12 cellular contexts compared by ENCODE assay signal in the genomic region with DNA sequence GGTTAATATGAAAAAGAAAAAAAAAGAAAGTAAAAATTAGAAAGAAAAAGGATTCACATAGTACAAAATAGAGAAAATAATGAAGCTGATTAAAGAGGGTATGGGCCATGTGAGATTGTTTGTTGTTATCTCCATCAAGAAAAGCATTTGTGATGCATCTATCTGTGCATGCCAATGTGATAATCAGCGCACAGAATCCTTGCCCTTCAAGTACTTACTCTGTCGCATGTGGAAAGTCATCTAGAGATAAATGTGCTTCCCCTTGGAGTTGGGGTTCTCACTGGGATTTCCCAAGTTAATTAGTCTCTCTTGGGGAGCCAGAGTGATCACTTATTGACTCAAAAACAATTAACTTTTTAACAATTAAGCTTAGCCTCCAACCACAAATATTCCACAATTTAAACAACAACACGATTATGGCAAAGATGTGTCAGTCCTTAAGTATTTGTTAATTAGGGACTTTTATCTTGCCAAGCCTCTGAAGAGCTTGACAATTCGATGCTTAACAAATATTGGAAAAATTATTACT. TPM values are rescaled to one million over a fixed set of nuclear protein-coding genes. Genes with fewer than 3 reads are reported as not detected.
A peak's percentile ranks its signal among the peaks of the same experiment; 100 is the strongest.
DNase-seq lines count a peak whose midpoint lies in the region; ATAC-seq and TF ChIP-seq lines count a peak whose summit lies in the region.
"Had no signal": no experiment of that assay in that cellular context is flagged by ENCODE, and none has a peak within 500 bp of the region (broad histone marks: within the 10 kb centered on the region; RNA-seq: fewer than 3 reads in every experiment).

No MANE protein-coding gene starts in this region.

- peak; percentile 40 for ATAC-seq in activated T-helper 17 cell treated with anti-CD3 and anti-CD28 coated beads, Interleukin-2, amount 50 U/mL, for 72 hours (replicated peaks)
- peak; percentile 35 to 46 for ATAC-seq in stimulated activated naive B cell treated with anti-CD40 and anti-IgM and Interleukin-4, amounts not matched to agents 10 μg/mL and 1 μg/mL and 100 μg/mL, for 72 hours (replicated peaks)
- ATAC-seq: HCT116 had no signal

- H3K4me3 ChIP-seq in AG10803 (ENCODE audit: low read length) (no peak overlapping the region), GM12865 (ENCODE audit: low read depth, low read length) (no peak overlapping the region)

- H3K36me3 Mint-ChIP-seq in activated T-helper 17 cell treated with anti-CD3 and anti-CD28 coated beads, Interleukin-2, amount 50 U/mL, for 72 hours (ENCODE audit: low read depth), result no peaks in the 10 kb centered on the region
- H3K36me3 Mint-ChIP-seq in stimulated activated naive B cell treated with anti-CD40 and anti-IgM and Interleukin-4, amounts not matched to agents 10 μg/mL and 1 μg/mL and 100 μg/mL, for 72 hours, result no peaks in the 10 kb centered on the region
- H3K36me3 Mint-ChIP-seq: CD4-positive, CD25-positive, alpha-beta regulatory T cell had no signal

- no peak overlapping the region for H3K4me3 Mint-ChIP-seq in activated T-helper 17 cell treated with anti-CD3 and anti-CD28 coated beads, Interleukin-2, amount 50 U/mL, for 72 hours
- no peak overlapping the region for H3K4me3 Mint-ChIP-seq in stimulated activated naive B cell treated with anti-CD40 and anti-IgM and Interleukin-4, amounts not matched to agents 10 μg/mL and 1 μg/mL and 100 μg/mL, for 72 hours
- H3K4me3 Mint-ChIP-seq: CD4-positive, CD25-positive, alpha-beta regulatory T cell had no signal

- DNase-seq in AG10803 (ENCODE audit: low read depth), result peak; percentile 28
- peak; percentile 11 for DNase-seq in GM12865 (ENCODE audit: low read depth)
- no peak for DNase-seq in stimulated activated naive B cell treated with anti-CD40 and anti-IgM and Interleukin-4, amounts not matched to agents 10 μg/mL and 1 μg/mL and 100 μg/mL, for 72 hours
- DNase-seq in NCI-H1694 (lab: John Stamatoyannopoulos, UW), result no peak
- DNase-seq in stimulated activated CD4-positive, alpha-beta T cell treated with anti-CD3 and anti-CD28 coated beads, Interleukin-2, amount 100 ng/mL, for 24 hours, result no peak
- DNase-seq in anterior cingulate cortex (lab: John Stamatoyannopoulos, UW), result no peak
- DNase-seq: CD4-positive, CD25-positive, alpha-beta regulatory T cell; DMS 273 treated with DMSO at 0.1 percent for 48 hours; IMR-90; KBM-7 had no signal

- TF ChIP-seq CTCF in AG10803 (conservative IDR thresholded peaks at IDR 0.05; ENCODE audit: low read length), result no peak
- TF ChIP-seq CTCF in GM12865 (IDR thresholded peaks at IDR 0.05; ENCODE audit: insufficient read depth, low read depth, low read length, missing control alignments), result no peak

- no peak overlapping the region for H3K27ac Mint-ChIP-seq in activated T-helper 17 cell treated with anti-CD3 and anti-CD28 coated beads, Interleukin-2, amount 50 U/mL, for 72 hours
- no peak overlapping the region for H3K27ac Mint-ChIP-seq in stimulated activated naive B cell treated with anti-CD40 and anti-IgM and Interleukin-4, amounts not matched to agents 10 μg/mL and 1 μg/mL and 100 μg/mL, for 72 hours

- peaks cover 21% of the 10 kb centered on the region for H3K4me1 Mint-ChIP-seq in activated T-helper 17 cell treated with anti-CD3 and anti-CD28 coated beads, Interleukin-2, amount 50 U/mL, for 72 hours
- peaks cover 17 to 27% of the 10 kb centered on the region in 2 donors for H3K4me1 Mint-ChIP-seq in stimulated activated naive B cell treated with anti-CD40 and anti-IgM and Interleukin-4, amounts not matched to agents 10 μg/mL and 1 μg/mL and 100 μg/mL, for 72 hours

- H3K9me3 Mint-ChIP-seq in activated T-helper 17 cell treated with anti-CD3 and anti-CD28 coated beads, Interleukin-2, amount 50 U/mL, for 72 hours, result peaks cover 8% of the 10 kb centered on the region
- peaks cover 0 to 1% of the 10 kb centered on the region in 2 donors for H3K9me3 Mint-ChIP-seq in stimulated activated naive B cell treated with anti-CD40 and anti-IgM and Interleukin-4, amounts not matched to agents 10 μg/mL and 1 μg/mL and 100 μg/mL, for 72 hours

- H3K27me3 Mint-ChIP-seq in activated T-helper 17 cell treated with anti-CD3 and anti-CD28 coated beads, Interleukin-2, amount 50 U/mL, for 72 hours, result peaks cover 27% of the 10 kb centered on the region
- peaks cover 53 to 56% of the 10 kb centered on the region in 2 donors for H3K27me3 Mint-ChIP-seq in stimulated activated naive B cell treated with anti-CD40 and anti-IgM and Interleukin-4, amounts not matched to agents 10 μg/mL and 1 μg/mL and 100 μg/mL, for 72 hours

RNA-seq across cellular contexts. Expression of a gene that starts 17.4 kb away (rescaled TPM):
- total RNA-seq in activated T-helper 17 cell treated with anti-CD3 and anti-CD28 coated beads, Interleukin-2, amount 50 U/mL, for 72 hours, result 1 to 10 TPM; 1.4 to 2.1 TPM

Comparison
In these comparisons a context has a peak if more than half of its experiments do, and no peak if none do; other contexts are left out.
1. DNase-seq: peak in AG10803 (single experiment) and GM12865 (single experiment); none in stimulated activated naive B cell treated with anti-CD40 and anti-IgM and Interleukin-4, amounts not matched to agents 10 μg/mL and 1 μg/mL and 100 μg/mL, for 72 hours (single experiment), NCI-H1694 (single experiment), stimulated activated CD4-positive, alpha-beta T cell treated with anti-CD3 and anti-CD28 coated beads, Interleukin-2, amount 100 ng/mL, for 24 hours (0 of 2) and anterior cingulate cortex (0 of 58).